7 cellular contexts compared by ENCODE assay signal in the genomic region with DNA sequence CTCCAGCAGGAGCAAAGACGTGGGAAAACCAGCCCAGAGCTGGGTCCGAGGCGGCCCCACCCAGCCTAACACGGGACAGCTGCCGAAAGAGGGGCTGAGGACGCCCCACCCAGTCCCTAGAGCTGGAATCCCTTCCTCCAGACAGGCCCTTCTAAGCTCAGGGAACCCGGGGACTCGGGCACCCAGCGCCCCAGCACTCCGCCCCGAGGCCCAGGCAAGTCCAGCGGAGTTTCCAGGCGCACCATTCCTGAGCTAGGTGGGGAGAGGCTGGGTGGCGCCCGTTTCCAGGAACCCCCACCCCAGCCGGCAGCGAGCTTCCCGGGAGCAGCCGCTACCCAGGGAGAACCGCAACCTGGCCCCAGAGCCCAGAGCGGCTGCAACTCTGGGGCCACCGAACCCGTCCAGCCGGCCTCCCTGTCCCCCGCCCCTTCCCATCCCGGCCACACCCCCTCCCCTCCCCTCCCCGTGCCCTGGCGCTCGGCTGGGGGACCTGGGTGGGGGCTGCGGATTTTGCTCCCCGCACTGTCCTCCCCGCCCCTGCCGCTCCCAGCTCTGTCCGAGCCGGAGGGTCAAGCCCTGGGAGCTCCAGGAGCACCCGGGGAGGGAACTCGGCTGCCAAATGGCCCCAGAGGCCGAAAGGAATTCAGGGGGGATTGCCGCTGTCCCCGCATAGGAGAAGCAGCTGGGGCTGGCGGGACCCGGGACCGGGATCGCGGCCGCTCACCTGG. TPM values are rescaled to one million over a fixed set of nuclear protein-coding genes. Genes with fewer than 3 reads are reported as not detected.
DNase-seq lines count a peak whose midpoint lies in the region; ATAC-seq and TF ChIP-seq lines count a peak whose summit lies in the region.

No MANE protein-coding gene starts in this region.

- peak; percentile 48 for ATAC-seq in RWPE2 (ENCODE audit: low read depth)
- no peak for ATAC-seq in aorta (ENCODE audit: low FRiP score)
- no peak for ATAC-seq in GM19395 (IDR thresholded peaks at IDR 0.05; ENCODE audit: unreplicated experiment)

- H3K18ac ChIP-seq in mesendoderm (ENCODE audit: low read length): peak overlapping the region; percentile 95

- H4K8ac ChIP-seq in mesendoderm (ENCODE audit: low read depth, low read length): peak overlapping the region; percentile 7

- H3K27ac ChIP-seq in RWPE2 (ENCODE audit: poor library complexity, severe bottlenecking) (peak overlapping the region; percentile 51), ectodermal cell (ENCODE audit: insufficient read depth, low read depth, low read length, poor library complexity, severe bottlenecking) (peak overlapping the region; percentile 40), mesendoderm (ENCODE audit: low read depth, low read length) (peak overlapping the region; percentile 93), uterus (peak overlapping the region; percentile 66), aorta (ENCODE audit: low read depth in 1 of 2, low read length in 2 of 2) (no peak overlapping the region)

- H4K5ac ChIP-seq in mesendoderm (ENCODE audit: low read length): no peak overlapping the region

- peaks cover 5% of the 10 kb centered on the region for H3K79me1 ChIP-seq in mesendoderm (ENCODE audit: low read length)

- H3K9ac ChIP-seq in mesendoderm (ENCODE audit: low read length): peak overlapping the region; percentile 79

- CTCF ChIA-PET in HEK293T (lab: Yijun Ruan, JAX): interaction anchor here (0.6 to 1.9 kb wide), 6 partner anchors 9 to 123 kb away, joined by 3 to 6 read pairs (median 4); a partner anchor contains a TSS

- H3K36me3 ChIP-seq in RWPE2 (ENCODE audit: low read depth) (peaks cover 16% of the 10 kb centered on the region), ectodermal cell (ENCODE audit: control insufficient read depth, insufficient read depth, low read length) (no peaks in the 10 kb centered on the region), mesendoderm (ENCODE audit: control insufficient read depth, insufficient read depth, low read length) (peaks cover 9% of the 10 kb centered on the region), uterus (no peaks in the 10 kb centered on the region), aorta (ENCODE audit: control insufficient read depth in 1 of 2, insufficient read depth in 2 of 2, low read length in 1 of 2) (no peaks in the 10 kb centered on the region)

- TF ChIP-seq POLR2A in uterus (IDR thresholded peaks at IDR 0.05): no peak

- H3K4me3 ChIP-seq in RWPE2 (ENCODE audit: severe bottlenecking) (peak overlapping the region; percentile 62), ectodermal cell (ENCODE audit: insufficient read depth, low read depth, low read length) (peak overlapping the region; percentile 72), mesendoderm (ENCODE audit: low read length) (peak overlapping the region; percentile 93), uterus (peak overlapping the region; percentile 45 to 46), aorta (ENCODE audit: low read length in 2 of 2) (peak overlapping the region in 1 of 2 donors; percentile 2)

- POLR2A ChIA-PET in HEK293T (lab: Yijun Ruan, JAX): interaction anchor here (0.6 to 3.3 kb wide), 4 partner anchors 9 to 58 kb away, joined by 3 to 18 read pairs (median 4); a partner anchor contains a TSS

- no peak overlapping the region for H2AK5ac ChIP-seq in mesendoderm (ENCODE audit: low read length)

- WGBS in ectodermal cell, 2 experiments: 0 to 1% methylated on average over 45 of the region's 46 CpGs
- no CpG with 5 or more reads among the region's 46 CpGs for WGBS in mesendoderm (ENCODE audit: extremely low coverage, insufficient coverage, low lambda C conversion rate)
- 8% methylated on average over 43 to 46 of the region's 46 CpGs for WGBS in aorta, 2 donors

- H2BK5ac ChIP-seq in mesendoderm (ENCODE audit: low read length): peak overlapping the region; percentile 88

- H3K4ac ChIP-seq in mesendoderm (ENCODE audit: low read depth, low read length): peak overlapping the region; percentile 82

- DNase-seq in HEK293T (ENCODE audit: extremely low spot score) (peak; percentile 31), RWPE2 (ENCODE audit: low spot score) (no peak), mesendoderm (no peak), uterus (no peak), aorta (no peak)

- no peak for TF ChIP-seq CTCF in RWPE2 (IDR thresholded peaks at IDR 0.05; ENCODE audit: poor library complexity, severe bottlenecking)
- TF ChIP-seq CTCF in uterus (IDR thresholded peaks at IDR 0.05): no peak

- H3K4me2 ChIP-seq in mesendoderm (ENCODE audit: low read length): peak overlapping the region; percentile 78

- H3K4me1 ChIP-seq in RWPE2 (ENCODE audit: insufficient read depth, poor library complexity, severe bottlenecking) (peaks cover 11% of the 10 kb centered on the region), ectodermal cell (ENCODE audit: control insufficient read depth, insufficient read depth, low read length) (peaks cover 9% of the 10 kb centered on the region), mesendoderm (ENCODE audit: control insufficient read depth, low read depth, low read length) (peaks cover 11% of the 10 kb centered on the region), uterus (peaks cover 0 to 18% of the 10 kb centered on the region in 2 donors), aorta (ENCODE audit: control insufficient read depth in 1 of 2, insufficient read depth in 2 of 2, low read length in 2 of 2) (no peaks in the 10 kb centered on the region)

- no peak overlapping the region for H3K23ac ChIP-seq in mesendoderm (ENCODE audit: low read length)

- no peak overlapping the region for H2BK15ac ChIP-seq in mesendoderm (replicated peaks; ENCODE audit: low read depth)

- H3K9me3 ChIP-seq in RWPE2 (ENCODE audit: severe bottlenecking) (no peaks in the 10 kb centered on the region), ectodermal cell (ENCODE audit: control insufficient read depth, low read length) (no peaks in the 10 kb centered on the region), uterus (no peaks in the 10 kb centered on the region), aorta (ENCODE audit: control insufficient read depth, low read length) (no peaks in the 10 kb centered on the region)

- H3K79me2 ChIP-seq in mesendoderm (ENCODE audit: control insufficient read depth, insufficient read depth, low read length): peaks cover 20% of the 10 kb centered on the region

- intact Hi-C loops in uterus (cut with DNase I; ENCODE audit: low total_unique reads): no loop called here
- intact Hi-C loops in aorta (cut with DNase I): no loop called here

- peak overlapping the region; percentile 87 for H3K56ac ChIP-seq in mesendoderm (ENCODE audit: low read length)

- H3K27me3 ChIP-seq in RWPE2 (ENCODE audit: insufficient read depth, poor library complexity, severe bottlenecking) (no peaks in the 10 kb centered on the region), ectodermal cell (ENCODE audit: control insufficient read depth, insufficient read depth, low read length, poor library complexity, severe bottlenecking) (peaks cover 51% of the 10 kb centered on the region), mesendoderm (ENCODE audit: insufficient read depth, low read length, poor library complexity) (no peaks in the 10 kb centered on the region), uterus (peaks cover 0 to 10% of the 10 kb centered on the region in 2 donors), aorta (ENCODE audit: control insufficient read depth in 1 of 2, insufficient read depth in 2 of 2, low read length in 1 of 2) (no peaks in the 10 kb centered on the region)

- peak overlapping the region; percentile 88 for H2BK120ac ChIP-seq in mesendoderm (ENCODE audit: low read depth, low read length)

TF ChIP-seq in HEK293T, 16 proteins besides CTCF, POLR2A, EP300 and RAD21 (continues in another document):
- no peak for TF ChIP-seq SP1 (IDR thresholded peaks at IDR 0.05)
- TF ChIP-seq NFRKB (IDR thresholded peaks at IDR 0.05): no peak
- TF ChIP-seq TARDBP (IDR thresholded peaks at IDR 0.05): no peak
- no peak for TF ChIP-seq ZNF384 (IDR thresholded peaks at IDR 0.05)
- no peak for TF ChIP-seq CTBP1 (IDR thresholded peaks at IDR 0.05; ENCODE audit: borderline replicate concordance)
- TF ChIP-seq BHLHE40 (IDR thresholded peaks at IDR 0.05; ENCODE audit: borderline replicate concordance): no peak
- TF ChIP-seq L3MBTL2 (conservative IDR thresholded peaks at IDR 0.05): no peak

RNA-seq across cellular contexts. Expression of a gene that starts 0.5 kb away (rescaled TPM):
- 20.9 TPM for polyA plus RNA-seq in ectodermal cell (2013, experiment 1 of 4)
- 22.2 TPM for polyA plus RNA-seq in ectodermal cell (2013, experiment 2 of 4)
- polyA plus RNA-seq in ectodermal cell (2013, experiment 3 of 4): 18.5 TPM
- polyA plus RNA-seq in ectodermal cell (2013, experiment 4 of 4): 14.3 TPM
- 47.4 TPM for polyA plus RNA-seq in mesendoderm (2013, experiment 1 of 2)
- 45.1 TPM for polyA plus RNA-seq in mesendoderm (2013, experiment 2 of 2)
- total RNA-seq in uterus (10 to 100 TPM in 3 of 4 donors, 1 to 10 TPM in 1; 8.2 to 56.1 (median 16.1) TPM), aorta (10 to 100 TPM; 33.7 to 63.2 TPM)
- 1 to 10 TPM; 5.5 to 9.1 TPM for polyA plus RNA-seq in aorta

RNA-seq across cellular contexts. Expression of a gene that starts 2.5 kb away (rescaled TPM):
- polyA plus RNA-seq in ectodermal cell (2013, experiment 1 of 4): not detected
- not detected for polyA plus RNA-seq in ectodermal cell (2013, experiment 2 of 4)
- polyA plus RNA-seq in ectodermal cell (2013, experiment 3 of 4): not detected
- polyA plus RNA-seq in ectodermal cell (2013, experiment 4 of 4): 0.08 TPM
- 0.84 TPM for polyA plus RNA-seq in mesendoderm (2013, experiment 1 of 2)
- polyA plus RNA-seq in mesendoderm (2013, experiment 2 of 2): 0.60 TPM
- total RNA-seq in uterus: 10 to 100 TPM in 1 of 4 donors, 1 to 10 TPM in 2, under 1 TPM in 1; 0.51 to 20.1 (median 3.1) TPM
- total RNA-seq in aorta: 10 to 100 TPM in 1 of 2 donors, 1 to 10 TPM in 1; 6.6 to 14.4 TPM
- 1 to 10 TPM; 1.0 to 8.0 TPM for polyA plus RNA-seq in aorta

RNA-seq across cellular contexts. Expression of a gene that starts 18.1 kb away (rescaled TPM):
- polyA plus RNA-seq in ectodermal cell (2013, experiment 1 of 4): not detected
- polyA plus RNA-seq in ectodermal cell (2013, experiment 2 of 4): not detected
- polyA plus RNA-seq in ectodermal cell (2013, experiment 3 of 4): not detected
- polyA plus RNA-seq in ectodermal cell (2013, experiment 4 of 4): not detected
- not detected for polyA plus RNA-seq in mesendoderm (2013, experiment 1 of 2)
- not detected for polyA plus RNA-seq in mesendoderm (2013, experiment 2 of 2)
- under 1 TPM in 1 of 4 donors, not detected in 3; 0.62 TPM for total RNA-seq in uterus
- total RNA-seq in aorta: not detected
- polyA plus RNA-seq in aorta: under 1 TPM in 1 of 2 donors, not detected in 1; 0.13 TPM

RNA-seq across cellular contexts. Expression of a gene that starts 40.3 kb away (rescaled TPM):
- 25.7 TPM for polyA plus RNA-seq in ectodermal cell (2013, experiment 1 of 4)
- 29.8 TPM for polyA plus RNA-seq in ectodermal cell (2013, experiment 2 of 4)
- polyA plus RNA-seq in ectodermal cell (2013, experiment 3 of 4): 23.1 TPM
- polyA plus RNA-seq in ectodermal cell (2013, experiment 4 of 4): 21.3 TPM
- polyA plus RNA-seq in mesendoderm (2013, experiment 1 of 2): 23.3 TPM
- 23.1 TPM for polyA plus RNA-seq in mesendoderm (2013, experiment 2 of 2)
- total RNA-seq in uterus (10 to 100 TPM; 16.7 to 83.2 (median 49.1) TPM), aorta (10 to 100 TPM; 67.7 to 69.9 TPM)
- 10 to 100 TPM; 49.0 to 91.9 TPM for polyA plus RNA-seq in aorta

RNA-seq across cellular contexts. Expression of a gene that starts 58.8 kb away (rescaled TPM):
- polyA plus RNA-seq in ectodermal cell (2013, experiment 1 of 4): 64.2 TPM
- polyA plus RNA-seq in ectodermal cell (2013, experiment 2 of 4): 70.1 TPM
- 52.4 TPM for polyA plus RNA-seq in ectodermal cell (2013, experiment 3 of 4)
- 49.5 TPM for polyA plus RNA-seq in ectodermal cell (2013, experiment 4 of 4)
- 73.3 TPM for polyA plus RNA-seq in mesendoderm (2013, experiment 1 of 2)
- polyA plus RNA-seq in mesendoderm (2013, experiment 2 of 2): 72.5 TPM
- 10 to 100 TPM in 1 of 4 donors, 1 to 10 TPM in 1, not detected in 2; 1.4 to 40.8 TPM for total RNA-seq in uterus
- total RNA-seq in aorta: 1 to 10 TPM; 2.4 to 3.8 TPM
- 1 to 10 TPM; 1.1 to 2.7 TPM for polyA plus RNA-seq in aorta

Comparison
In these comparisons a context has a peak if more than half of its experiments do, and no peak if none do; other contexts are left out.
1. H3K27ac ChIP-seq: peak in RWPE2 (single experiment), ectodermal cell (single experiment), mesendoderm (single experiment) and uterus (2 of 2); none in aorta (0 of 2).